Comparison of ENCODE assay signal across 8 cellular contexts in genomic region chr3:128052831-128053419, GRCh38. TPM values are rescaled to one million over a fixed set of nuclear protein-coding genes. Genes with fewer than 3 reads are reported as not detected.
DNase-seq lines count a peak whose midpoint lies in the region; ATAC-seq and TF ChIP-seq lines count a peak whose summit lies in the region.

No MANE protein-coding gene starts in this region.

- H3K27ac ChIP-seq in HUES64 (ENCODE audit: low read depth, low read length) = peak overlapping the region; percentile 53; the same call in 1 of the 2 replicates
- H3K27ac ChIP-seq in thyroid gland = peak overlapping the region; percentile 79 to 89 (median 83)

- 10% methylated on average over 10 of the region's 10 CpGs for WGBS in HUES64
- 0 to 4% methylated on average over 10 of the region's 10 CpGs for WGBS in thyroid gland, 2 donors

- TF ChIP-seq CTCF in BE2C (IDR thresholded peaks at IDR 0.05; ENCODE audit: low read depth, low read length) = no peak
- no peak for TF ChIP-seq CTCF in astrocyte of the spinal cord (IDR thresholded peaks at IDR 0.05; ENCODE audit: low read depth, low read length)
- no peak for TF ChIP-seq CTCF in thyroid gland (IDR thresholded peaks at IDR 0.05)

- no peak for TF ChIP-seq POLR2A in thyroid gland (IDR thresholded peaks at IDR 0.05)

- H3K27me3 ChIP-seq in BE2C (peaks cover 4% of the 10 kb centered on the region; the same call in 1 of the 2 replicates), HUES64 (ENCODE audit: insufficient read depth, low read length) (no peaks in the 10 kb centered on the region), thyroid gland (no peaks in the 10 kb centered on the region)

- intact Hi-C loops in thyroid gland (cut with DNase I) = no loop called here

- H3K4me1 ChIP-seq in BE2C = peaks cover 6% of the 10 kb centered on the region
- H3K4me1 ChIP-seq in HUES64 (ENCODE audit: insufficient read depth, low read length) = peaks cover 15% of the 10 kb centered on the region
- H3K4me1 ChIP-seq in thyroid gland = peaks cover 22 to 34% of the 10 kb centered on the region in 2 donors

- H3K9me3 ChIP-seq in BE2C (no peaks in the 10 kb centered on the region), HUES64 (ENCODE audit: insufficient read depth, low read depth, low read length) (no peaks in the 10 kb centered on the region), thyroid gland (no peaks in the 10 kb centered on the region)

- H3K36me3 ChIP-seq in BE2C = peaks cover 47% of the 10 kb centered on the region
- peaks cover 48% of the 10 kb centered on the region for H3K36me3 ChIP-seq in HUES64 (ENCODE audit: insufficient read depth, low read length)
- H3K36me3 ChIP-seq in thyroid gland = peaks cover 18 to 20% of the 10 kb centered on the region in 2 donors

- no peak for DNase-seq in BE2C
- DNase-seq in astrocyte of the spinal cord (ENCODE audit: low read depth, low spot score) = peak; percentile 15
- DNase-seq in left lobe of liver (ENCODE audit: low spot score) = peak; percentile 53
- no peak for DNase-seq in thyroid gland
- DNase-seq in SIG-M5 (lab: John Stamatoyannopoulos, UW) = no peak
- DNase-seq in NCI-H524 treated with DMSO at 0.1 percent for 48 hours (lab: John Stamatoyannopoulos, UW) = no peak
- no peak for DNase-seq in activated CD8-positive, alpha-beta memory T cell treated with anti-CD3 and anti-CD28 coated beads, Interleukin-2, amount 50 U/mL, for 4 hours

- H3K9ac ChIP-seq in HUES64 (ENCODE audit: low read depth, low read length) = peak overlapping the region; percentile 91

- in situ Hi-C loops in astrocyte of the spinal cord (cut with HindIII; ENCODE audit: low sequenced_read_pairs) = no loop called here

- H3K4me3 ChIP-seq in BE2C (ENCODE audit: low read depth, low read length) (peak overlapping the region; percentile 85), HUES64 (ENCODE audit: low read length) (peak overlapping the region; percentile 100), astrocyte of the spinal cord (ENCODE audit: low read depth, low read length) (peak overlapping the region; percentile 95), thyroid gland (replicated peaks in 1 of 3) (peak overlapping the region; percentile 16 to 95 (median 93))

- peak; percentile 43 for ATAC-seq in left lobe of liver

RNA-seq across cellular contexts. Expression of gene SEC61A1, which starts 0.7 kb away (rescaled TPM):
- polyA plus RNA-seq in BE2C (2012; ENCODE audit: insufficient read depth, insufficient read length, low read depth) = 211 TPM
- 121 TPM for polyA plus RNA-seq in HUES64 (2013, experiment 1 of 2)
- polyA plus RNA-seq in HUES64 (2013, experiment 2 of 2) = 106 TPM
- total RNA-seq in left lobe of liver (152 TPM), thyroid gland (100 to 1,000 TPM; 104 to 218 (median 165) TPM)

Comparison
In these comparisons a context has a peak if more than half of its experiments do, and no peak if none do; other contexts are left out.
1. DNase-seq: peak in astrocyte of the spinal cord (single experiment) and left lobe of liver (single experiment); none in BE2C (single experiment), thyroid gland (0 of 2), SIG-M5 (single experiment), NCI-H524 treated with DMSO at 0.1 percent for 48 hours (single experiment) and activated CD8-positive, alpha-beta memory T cell treated with anti-CD3 and anti-CD28 coated beads, Interleukin-2, amount 50 U/mL, for 4 hours (single experiment).
2. Peak in every context shown above with its lines, with median percentiles within 50 percentile points of each other: H3K4me3 ChIP-seq.